ENCODE assay signal across 17 cellular contexts in genomic region chr15:55990516-55990915, GRCh38. TPM values are rescaled to one million over a fixed set of nuclear protein-coding genes. Genes with fewer than 3 reads are reported as not detected.
DNase-seq lines count a peak whose midpoint lies in the region; ATAC-seq, FAIRE-seq and TF ChIP-seq lines count a peak whose summit lies in the region.
"Had no signal": no experiment of that assay in that cellular context is flagged by ENCODE, and none has a peak within 500 bp of the region (broad histone marks: within the 10 kb centered on the region; RNA-seq: fewer than 3 reads in every experiment).

No MANE protein-coding gene starts in this region.

- dilution Hi-C loops in keratinocyte (cut with MboI; ENCODE audit: extremely low pct_ligation_motif_present, low sequenced_read_pairs) = no loop called here

- H3K27ac ChIP-seq in A549 = peak overlapping the region in 1 of 2 experiments; percentile 92; a peak in 2 of 6 replicates
- H3K27ac ChIP-seq in keratinocyte (ENCODE audit: control insufficient read depth, insufficient read depth, low read length) = no peak overlapping the region
- H3K27ac ChIP-seq in uterus = no peak overlapping the region
- H3K27ac ChIP-seq: KMS-11 had no signal

- no peaks in the 10 kb centered on the region for H4K20me1 ChIP-seq in keratinocyte (ENCODE audit: control insufficient read depth, extremely low read depth, insufficient read depth, low read length)

- intact Hi-C loops in uterus (cut with DNase I; ENCODE audit: low total_unique reads) = no loop called here

- POLR2A ChIA-PET in A549 (lab: Yijun Ruan, JAX) = no interaction called here

- no peak for TF ChIP-seq RAD21 in A549 (conservative IDR thresholded peaks at IDR 0.05 in 1 of 2, IDR thresholded peaks at IDR 0.05 in 1 of 2)

- H3K9me1 ChIP-seq in keratinocyte (ENCODE audit: control insufficient read depth, extremely low read depth, insufficient read depth, low read length) = no peaks in the 10 kb centered on the region

- H3K79me2 ChIP-seq in keratinocyte (ENCODE audit: control insufficient read depth, insufficient read depth, low read length) = peaks cover 58% of the 10 kb centered on the region

- CTCF ChIA-PET in A549 (lab: Yijun Ruan, JAX) = interaction anchor here (1.2 to 7.0 kb wide), 4 partner anchors 15 to 64 kb away, joined by 3 to 68 read pairs (median 4); no protein-coding TSS in a partner anchor

- TF ChIP-seq CTCF in A549 (IDR thresholded peaks at IDR 0.05) = no peak
- TF ChIP-seq CTCF in keratinocyte (optimal IDR thresholded peaks at IDR 0.05 in 1 of 3, IDR thresholded peaks at IDR 0.05 in 1 of 3, conservative IDR thresholded peaks at IDR 0.05 in 1 of 3; ENCODE audit: extremely low read depth in 1 of 3, insufficient read depth in 2 of 3, low read length in 3 of 3) = no peak
- no peak for TF ChIP-seq CTCF in uterus (IDR thresholded peaks at IDR 0.05)

- FAIRE-seq in A549 (lab: Jason Lieb, UNC) (no peak), keratinocyte (lab: Jason Lieb, UNC) (no peak)
- FAIRE-seq: H54, RCC 7860 had no signal

- TF ChIP-seq POLR2A in A549 (IDR thresholded peaks at IDR 0.05; ENCODE audit: low read length) = no peak
- no peak for TF ChIP-seq POLR2A in uterus (IDR thresholded peaks at IDR 0.05)

- H3K9ac ChIP-seq in keratinocyte (ENCODE audit: control insufficient read depth, extremely low read depth, insufficient read depth, low read length) = no peak overlapping the region
- H3K9ac ChIP-seq: KMS-11 had no signal

- H3K27me3 ChIP-seq in keratinocyte (ENCODE audit: control insufficient read depth, extremely low read depth, insufficient read depth, low read length) = no peaks in the 10 kb centered on the region
- no peaks in the 10 kb centered on the region for H3K27me3 ChIP-seq in uterus

- 95% methylated on average over 2 of the region's 2 CpGs for WGBS in A549 (ENCODE audit: missing lambda C conversion rate)

- no peaks in the 10 kb centered on the region for H3K9me3 ChIP-seq in A549
- no peaks in the 10 kb centered on the region for H3K9me3 ChIP-seq in keratinocyte (ENCODE audit: control insufficient read depth, low read depth, low read length)
- H3K9me3 ChIP-seq in uterus = no peaks in the 10 kb centered on the region

- no peak overlapping the region for H3K4me3 ChIP-seq in A549
- no peak overlapping the region for H3K4me3 ChIP-seq in keratinocyte (ENCODE audit: control insufficient read depth in 2 of 3, extremely low read depth in 1 of 3, insufficient read depth in 2 of 3, low read depth in 1 of 3, low read length in 3 of 3)
- H3K4me3 ChIP-seq in uterus = no peak overlapping the region

- no peak overlapping the region for H2AFZ ChIP-seq in keratinocyte (ENCODE audit: control insufficient read depth, low read length)

- H3K4me2 ChIP-seq in A549 (peak overlapping the region; percentile 92), keratinocyte (ENCODE audit: control insufficient read depth, extremely low read depth, insufficient read depth, low read depth, low read length) (peak overlapping the region; percentile 80)
- H3K4me2 ChIP-seq: KMS-11 had no signal

- TF ChIP-seq EP300 in A549 (IDR thresholded peaks at IDR 0.05) = no peak

- no peak for ATAC-seq in A549
- ATAC-seq in GM19467 (IDR thresholded peaks at IDR 0.05; ENCODE audit: unreplicated experiment) = no peak

- H3K4me1 ChIP-seq in A549 (peaks cover 30% of the 10 kb centered on the region), keratinocyte (ENCODE audit: control insufficient read depth, extremely low read depth, insufficient read depth, low read length) (peaks cover 23% of the 10 kb centered on the region), uterus (no peaks in the 10 kb centered on the region)

- H3K36me3 ChIP-seq in keratinocyte (ENCODE audit: control insufficient read depth in 2 of 2, extremely low read depth in 1 of 2, insufficient read depth in 2 of 2, low read length in 2 of 2) (peaks cover 0 to 23% of the 10 kb centered on the region in 2 experiments), uterus (no peaks in the 10 kb centered on the region)

- DNase-seq in A549 (ENCODE audit: low read depth in 1 of 2, low spot score in 1 of 2) (no peak), DMS79 (lab: John Stamatoyannopoulos, UW) (peak; percentile 48), NCI-H69 (lab: John Stamatoyannopoulos, UW) (peak; percentile 28), keratinocyte (ENCODE audit: low read depth, low spot score) (no peak), uterus (no peak)
- DNase-seq in stimulated activated CD8-positive, alpha-beta memory T cell treated with anti-CD3 and anti-CD28 coated beads, Interleukin-4, amount 100 ng/mL, for 48 hours = no peak
- DNase-seq: CD4-positive, alpha-beta memory T cell; MM.1S; NCI-H1105; NCI-H1930; NCI-H446; NCI-H82; SHP77 treated with DMSO at 0.1 percent for 48 hours had no signal

TF ChIP-seq in A549, 52 proteins besides CTCF, POLR2A, EP300 and RAD21:
- TF ChIP-seq KDM1A (IDR thresholded peaks at IDR 0.05; ENCODE audit: low read depth) = no peak
- TF ChIP-seq SMC3 (IDR thresholded peaks at IDR 0.05) = no peak
- no peak for TF ChIP-seq HOXB5 (CRISPR knock-in tag; IDR thresholded peaks at IDR 0.05)
- TF ChIP-seq HMGXB4 (CRISPR knock-in tag; IDR thresholded peaks at IDR 0.05; ENCODE audit: borderline replicate concordance) = no peak
- no peak for TF ChIP-seq TP53 (CRISPR knock-in tag; IDR thresholded peaks at IDR 0.05)
- TF ChIP-seq ZC3H11A (IDR thresholded peaks at IDR 0.05) = no peak
- no peak for TF ChIP-seq RARB (CRISPR knock-in tag; IDR thresholded peaks at IDR 0.05)
- no peak for TF ChIP-seq HOXB13 (CRISPR knock-in tag; IDR thresholded peaks at IDR 0.05; ENCODE audit: low read depth)
- TF ChIP-seq POLR2AphosphoS2 (conservative IDR thresholded peaks at IDR 0.05; ENCODE audit: low read length) = no peak
- no peak for TF ChIP-seq MAFK (IDR thresholded peaks at IDR 0.05; ENCODE audit: partially characterized antibody)
- no peak for TF ChIP-seq JUN (IDR thresholded peaks at IDR 0.05)
- no peak for TF ChIP-seq CBX2 (IDR thresholded peaks at IDR 0.05; ENCODE audit: borderline replicate concordance, low read depth)
- no peak for TF ChIP-seq TFCP2L1 (CRISPR knock-in tag; IDR thresholded peaks at IDR 0.05)
- no peak for TF ChIP-seq RNF2 (IDR thresholded peaks at IDR 0.05; ENCODE audit: borderline replicate concordance, low read depth)
- no peak for TF ChIP-seq HOXA7 (CRISPR knock-in tag; IDR thresholded peaks at IDR 0.05)
TF ChIP-seq in A549: peak in this region for 0.

RNA-seq across cellular contexts. Expression of gene NEDD4, which starts 2.9 kb away (rescaled TPM):
- polyA plus RNA-seq in A549 (2011; rRNA removed) (62.9 and 78.8 TPM in 2 replicates), A549 (2017; fragmentation: RNase III; extraction: RNeasy Plus Mini Kit Qiagen cat#74134 plus additional on column Dnase treatment) (50.3 to 56.4 TPM (median 52.7 TPM) in 3 replicates), keratinocyte (15.5 to 24.3 TPM (median 19.0 TPM) in 3 replicates)
- 17.2 and 19.2 TPM in 2 replicates for polyA plus RNA-seq in A549 (2012; cell fraction: cytosol; rRNA removed)
- polyA plus RNA-seq in A549 (2012; cell fraction: nucleus; rRNA removed) = 12.6 and 19.9 TPM in 2 replicates
- polyA minus RNA-seq in A549 (2011; rRNA and poly(A)+ RNA removed) = 41.5 and 47.6 TPM in 2 replicates
- polyA plus RNA-seq in keratinocyte (2011; ENCODE audit: low read depth) = 41.7 TPM
- polyA plus RNA-seq in keratinocyte (2011; cell fraction: cytosol; rRNA removed) = 8.5 and 18.3 TPM in 2 replicates
- 19.4 and 25.3 TPM in 2 replicates for polyA plus RNA-seq in keratinocyte (2011; cell fraction: nucleus; rRNA removed)
- polyA plus RNA-seq in keratinocyte (2012; ENCODE audit: low replicate concordance) = 11.2 and 14.0 TPM in 2 replicates
- 6.6 to 33.4 TPM (median 20.7 TPM) in 3 replicates for polyA minus RNA-seq in keratinocyte
- polyA minus RNA-seq in keratinocyte (2011; cell fraction: cytosol; rRNA and poly(A)+ RNA removed) = 16.1 TPM
- 22.9 and 41.5 TPM in 2 replicates for polyA minus RNA-seq in keratinocyte (2011; cell fraction: nucleus; rRNA and poly(A)+ RNA removed)
- total RNA-seq in uterus = 10 to 100 TPM; 13.3 to 44.0 (median 35.6) TPM

Comparison
In these comparisons a context has a peak if more than half of its experiments do, and no peak if none do; other contexts are left out.
1. DNase-seq: peak in DMS79 (single experiment) and NCI-H69 (single experiment); none in A549 (0 of 2), keratinocyte (single experiment), uterus (0 of 2) and stimulated activated CD8-positive, alpha-beta memory T cell treated with anti-CD3 and anti-CD28 coated beads, Interleukin-4, amount 100 ng/mL, for 48 hours (single experiment).